Comparison of ENCODE assay signal across 14 cellular contexts in the genomic region with DNA sequence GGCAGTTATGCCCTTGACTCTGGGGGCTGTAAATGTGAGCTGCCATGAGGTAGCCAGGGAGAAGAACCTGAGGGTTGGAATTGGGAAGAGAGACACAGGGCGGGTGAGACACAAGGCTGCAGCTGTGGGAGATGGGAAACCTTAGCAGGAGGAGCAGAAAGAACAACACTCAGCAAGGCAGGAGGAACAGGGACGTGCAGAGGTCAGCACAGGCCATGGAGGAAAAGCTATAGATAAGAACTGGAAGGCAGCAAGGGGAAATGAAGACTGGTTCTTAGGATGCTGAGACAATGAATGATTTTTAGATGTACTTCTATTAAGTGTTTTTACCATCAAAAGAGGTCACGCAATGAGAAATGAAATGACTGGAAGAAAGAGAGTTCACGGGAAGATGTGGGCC.
A peak's percentile ranks its signal among the peaks of the same experiment; 100 is the strongest.
DNase-seq lines count a peak whose midpoint lies in the region; ATAC-seq and TF ChIP-seq lines count a peak whose summit lies in the region.
"Had no signal": no experiment of that assay in that cellular context is flagged by ENCODE, and none has a peak within 500 bp of the region (broad histone marks: within the 10 kb centered on the region; RNA-seq: fewer than 3 reads in every experiment).

No MANE protein-coding gene starts in this region.

- H3K27ac Mint-ChIP-seq in chondrocyte (ENCODE audit: unreplicated experiment): peak overlapping the region; percentile 98
- peak overlapping the region; percentile 76 for H3K27ac Mint-ChIP-seq in neural crest cell (ENCODE audit: unreplicated experiment)
- H3K27ac Mint-ChIP-seq: stimulated activated memory B cell treated with anti-CD40 and anti-IgM and Interleukin-4, amounts not matched to agents 10 μg/mL and 1 μg/mL and 100 μg/mL, for 72 hours had no signal

- WGBS in aorta, 2 donors: 42 to 50% methylated on average over 4 of the region's 4 CpGs

- no peak overlapping the region for H3K4me3 ChIP-seq in left ventricle myocardium inferior
- H3K4me3 ChIP-seq in aorta (ENCODE audit: low read length in 2 of 2): no peak overlapping the region
- H3K4me3 ChIP-seq: K562 had no signal

- no peaks in the 10 kb centered on the region for H3K9me3 ChIP-seq in left ventricle myocardium inferior (replicated peaks)
- H3K9me3 ChIP-seq in aorta (ENCODE audit: control insufficient read depth, low read length): no peaks in the 10 kb centered on the region

- H3K4me3 Mint-ChIP-seq in chondrocyte (ENCODE audit: unreplicated experiment) (no peak overlapping the region), neural crest cell (no peak overlapping the region)
- H3K4me3 Mint-ChIP-seq: stimulated activated memory B cell treated with anti-CD40 and anti-IgM and Interleukin-4, amounts not matched to agents 10 μg/mL and 1 μg/mL and 100 μg/mL, for 72 hours had no signal

- peaks cover 11% of the 10 kb centered on the region for H3K4me1 ChIP-seq in left ventricle myocardium inferior
- H3K4me1 ChIP-seq in aorta (ENCODE audit: control insufficient read depth in 1 of 2, insufficient read depth in 2 of 2, low read length in 2 of 2): peaks cover 2 to 8% of the 10 kb centered on the region in 2 donors

- no peaks in the 10 kb centered on the region for H3K27me3 Mint-ChIP-seq in chondrocyte (ENCODE audit: low read depth)
- H3K27me3 Mint-ChIP-seq in neural crest cell (ENCODE audit: low read depth): no peaks in the 10 kb centered on the region
- H3K27me3 Mint-ChIP-seq: stimulated activated memory B cell treated with anti-CD40 and anti-IgM and Interleukin-4, amounts not matched to agents 10 μg/mL and 1 μg/mL and 100 μg/mL, for 72 hours had no signal

- peaks cover 82% of the 10 kb centered on the region for H3K4me1 Mint-ChIP-seq in chondrocyte (ENCODE audit: low read depth)
- H3K4me1 Mint-ChIP-seq in neural crest cell: peaks cover 9% of the 10 kb centered on the region
- H3K4me1 Mint-ChIP-seq: stimulated activated memory B cell treated with anti-CD40 and anti-IgM and Interleukin-4, amounts not matched to agents 10 μg/mL and 1 μg/mL and 100 μg/mL, for 72 hours had no signal

- H3K27me3 ChIP-seq in left ventricle myocardium inferior (ENCODE audit: low read depth) (no peaks in the 10 kb centered on the region), aorta (ENCODE audit: control insufficient read depth in 1 of 2, insufficient read depth in 2 of 2, low read length in 1 of 2) (no peaks in the 10 kb centered on the region)

- peaks cover 86% of the 10 kb centered on the region for H3K36me3 ChIP-seq in left ventricle myocardium inferior
- H3K36me3 ChIP-seq in aorta (ENCODE audit: control insufficient read depth in 1 of 2, insufficient read depth in 2 of 2, low read length in 1 of 2): no peaks in the 10 kb centered on the region

- H3K27ac ChIP-seq in left ventricle myocardium inferior (replicated peaks): peak overlapping the region; percentile 49
- H3K27ac ChIP-seq in aorta (ENCODE audit: low read depth in 1 of 2, low read length in 2 of 2): peak overlapping the region; percentile 47 to 100

- no peak for DNase-seq in left ventricle myocardium inferior
- DNase-seq in Right ventricle myocardium inferior (ENCODE audit: missing footprints): no peak
- no peak for DNase-seq in chondrocyte (ENCODE audit: low spot score)
- DNase-seq in neural crest cell (ENCODE audit: low read depth, low spot score): no peak
- DNase-seq in aorta: no peak
- no peak for DNase-seq in T-helper 2 cell
- DNase-seq: activated CD4-positive, alpha-beta T cell treated with anti-CD3 and anti-CD28 coated beads for 48 hours; NCI-H1417 treated with DMSO at 0.1 percent for 48 hours; NCI-H446; stimulated activated CD4-positive, alpha-beta T cell treated with anti-CD3 and anti-CD28 coated beads, Interleukin-4, amount 100 ng/mL, for 4 hours had no signal

- H3K36me3 Mint-ChIP-seq in chondrocyte (ENCODE audit: low read depth) (peaks cover 18% of the 10 kb centered on the region), neural crest cell (ENCODE audit: low read depth) (peaks cover 23% of the 10 kb centered on the region)

- intact Hi-C loops in left ventricle myocardium inferior (cut with micrococcal nuclease) (no loop called here), Right ventricle myocardium inferior (cut with DNase I) (no loop called here), aorta (cut with DNase I) (loop anchor here in 1 of 2 donors (5.0 to 10.0 kb wide), 2 partner anchors 69 to 218 kb away; no protein-coding TSS in a partner anchor)

- H3K9me3 Mint-ChIP-seq in chondrocyte (ENCODE audit: low read depth): no peaks in the 10 kb centered on the region
- peaks cover 3% of the 10 kb centered on the region for H3K9me3 Mint-ChIP-seq in neural crest cell
- H3K9me3 Mint-ChIP-seq: stimulated activated memory B cell treated with anti-CD40 and anti-IgM and Interleukin-4, amounts not matched to agents 10 μg/mL and 1 μg/mL and 100 μg/mL, for 72 hours had no signal

- TF ChIP-seq CTCF in left ventricle myocardium inferior (IDR thresholded peaks at IDR 0.05; ENCODE audit: borderline replicate concordance) (no peak), chondrocyte (IDR thresholded peaks at IDR 0.05) (no peak), neural crest cell (conservative IDR thresholded peaks at IDR 0.05) (no peak)

- ATAC-seq in Right ventricle myocardium inferior (no peak), aorta (ENCODE audit: low FRiP score) (no peak), HG03378 (IDR thresholded peaks at IDR 0.05; ENCODE audit: unreplicated experiment) (no peak), HG03457 (IDR thresholded peaks at IDR 0.05; ENCODE audit: unreplicated experiment) (no peak)
- ATAC-seq: K562; stimulated activated memory B cell treated with anti-CD40 and anti-IgM and Interleukin-4, amounts not matched to agents 10 μg/mL and 1 μg/mL and 100 μg/mL, for 72 hours had no signal
